Comparison of ENCODE assay signal across 1 cellular context in the genomic region with DNA sequence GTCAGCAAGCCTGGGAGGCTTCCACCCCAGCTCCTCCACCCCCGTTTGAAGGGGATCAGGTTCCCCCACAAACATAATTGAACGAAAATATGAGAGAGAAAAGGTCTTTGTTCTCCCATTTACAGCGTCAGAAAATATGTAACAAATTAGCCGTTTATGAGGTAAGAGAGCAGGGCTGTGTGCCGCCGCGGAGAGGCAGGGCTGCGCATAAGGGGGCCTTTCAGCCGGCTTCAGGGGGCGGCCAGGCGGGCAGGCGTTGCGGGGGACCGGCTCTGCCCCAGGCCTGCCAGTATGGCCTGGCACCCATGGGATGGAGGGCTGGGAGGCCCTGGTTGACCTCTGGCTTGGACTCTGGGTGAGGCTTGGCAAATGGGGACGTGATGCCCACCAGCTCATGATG.
TF ChIP-seq lines count a peak whose summit lies in the region.

No MANE protein-coding gene starts in this region.

TF ChIP-seq in GM23338, 12 proteins besides CTCF, POLR2A, EP300 and RAD21 (continued from another document):
- TF ChIP-seq, protein P1, sequence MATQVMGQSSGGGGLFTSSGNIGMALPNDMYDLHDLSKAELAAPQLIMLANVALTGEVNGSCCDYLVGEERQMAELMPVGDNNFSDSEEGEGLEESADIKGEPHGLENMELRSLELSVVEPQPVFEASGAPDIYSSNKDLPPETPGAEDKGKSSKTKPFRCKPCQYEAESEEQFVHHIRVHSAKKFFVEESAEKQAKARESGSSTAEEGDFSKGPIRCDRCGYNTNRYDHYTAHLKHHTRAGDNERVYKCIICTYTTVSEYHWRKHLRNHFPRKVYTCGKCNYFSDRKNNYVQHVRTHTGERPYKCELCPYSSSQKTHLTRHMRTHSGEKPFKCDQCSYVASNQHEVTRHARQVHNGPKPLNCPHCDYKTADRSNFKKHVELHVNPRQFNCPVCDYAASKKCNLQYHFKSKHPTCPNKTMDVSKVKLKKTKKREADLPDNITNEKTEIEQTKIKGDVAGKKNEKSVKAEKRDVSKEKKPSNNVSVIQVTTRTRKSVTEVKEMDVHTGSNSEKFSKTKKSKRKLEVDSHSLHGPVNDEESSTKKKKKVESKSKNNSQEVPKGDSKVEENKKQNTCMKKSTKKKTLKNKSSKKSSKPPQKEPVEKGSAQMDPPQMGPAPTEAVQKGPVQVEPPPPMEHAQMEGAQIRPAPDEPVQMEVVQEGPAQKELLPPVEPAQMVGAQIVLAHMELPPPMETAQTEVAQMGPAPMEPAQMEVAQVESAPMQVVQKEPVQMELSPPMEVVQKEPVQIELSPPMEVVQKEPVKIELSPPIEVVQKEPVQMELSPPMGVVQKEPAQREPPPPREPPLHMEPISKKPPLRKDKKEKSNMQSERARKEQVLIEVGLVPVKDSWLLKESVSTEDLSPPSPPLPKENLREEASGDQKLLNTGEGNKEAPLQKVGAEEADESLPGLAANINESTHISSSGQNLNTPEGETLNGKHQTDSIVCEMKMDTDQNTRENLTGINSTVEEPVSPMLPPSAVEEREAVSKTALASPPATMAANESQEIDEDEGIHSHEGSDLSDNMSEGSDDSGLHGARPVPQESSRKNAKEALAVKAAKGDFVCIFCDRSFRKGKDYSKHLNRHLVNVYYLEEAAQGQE (IDR thresholded peaks at IDR 0.05; ENCODE audit: unreplicated experiment) = no peak
- no peak for TF ChIP-seq EZH2 (IDR thresholded peaks at IDR 0.05; ENCODE audit: low read depth, unreplicated experiment)
- TF ChIP-seq NANOG (IDR thresholded peaks at IDR 0.05; ENCODE audit: borderline replicate concordance) = no peak
- TF ChIP-seq EZH2phosphoT487 (IDR thresholded peaks at IDR 0.05; ENCODE audit: unreplicated experiment) = no peak
- TF ChIP-seq CREB1 (CRISPR knock-in tag; IDR thresholded peaks at IDR 0.05; ENCODE audit: low read depth) = no peak
- no peak for TF ChIP-seq STAT1 (IDR thresholded peaks at IDR 0.05; ENCODE audit: unreplicated experiment)
- no peak for TF ChIP-seq ZNF114 (CRISPR knock-in tag; IDR thresholded peaks at IDR 0.05)
- TF ChIP-seq JUNB (IDR thresholded peaks at IDR 0.05; ENCODE audit: unreplicated experiment) = no peak
- TF ChIP-seq, protein P2, sequence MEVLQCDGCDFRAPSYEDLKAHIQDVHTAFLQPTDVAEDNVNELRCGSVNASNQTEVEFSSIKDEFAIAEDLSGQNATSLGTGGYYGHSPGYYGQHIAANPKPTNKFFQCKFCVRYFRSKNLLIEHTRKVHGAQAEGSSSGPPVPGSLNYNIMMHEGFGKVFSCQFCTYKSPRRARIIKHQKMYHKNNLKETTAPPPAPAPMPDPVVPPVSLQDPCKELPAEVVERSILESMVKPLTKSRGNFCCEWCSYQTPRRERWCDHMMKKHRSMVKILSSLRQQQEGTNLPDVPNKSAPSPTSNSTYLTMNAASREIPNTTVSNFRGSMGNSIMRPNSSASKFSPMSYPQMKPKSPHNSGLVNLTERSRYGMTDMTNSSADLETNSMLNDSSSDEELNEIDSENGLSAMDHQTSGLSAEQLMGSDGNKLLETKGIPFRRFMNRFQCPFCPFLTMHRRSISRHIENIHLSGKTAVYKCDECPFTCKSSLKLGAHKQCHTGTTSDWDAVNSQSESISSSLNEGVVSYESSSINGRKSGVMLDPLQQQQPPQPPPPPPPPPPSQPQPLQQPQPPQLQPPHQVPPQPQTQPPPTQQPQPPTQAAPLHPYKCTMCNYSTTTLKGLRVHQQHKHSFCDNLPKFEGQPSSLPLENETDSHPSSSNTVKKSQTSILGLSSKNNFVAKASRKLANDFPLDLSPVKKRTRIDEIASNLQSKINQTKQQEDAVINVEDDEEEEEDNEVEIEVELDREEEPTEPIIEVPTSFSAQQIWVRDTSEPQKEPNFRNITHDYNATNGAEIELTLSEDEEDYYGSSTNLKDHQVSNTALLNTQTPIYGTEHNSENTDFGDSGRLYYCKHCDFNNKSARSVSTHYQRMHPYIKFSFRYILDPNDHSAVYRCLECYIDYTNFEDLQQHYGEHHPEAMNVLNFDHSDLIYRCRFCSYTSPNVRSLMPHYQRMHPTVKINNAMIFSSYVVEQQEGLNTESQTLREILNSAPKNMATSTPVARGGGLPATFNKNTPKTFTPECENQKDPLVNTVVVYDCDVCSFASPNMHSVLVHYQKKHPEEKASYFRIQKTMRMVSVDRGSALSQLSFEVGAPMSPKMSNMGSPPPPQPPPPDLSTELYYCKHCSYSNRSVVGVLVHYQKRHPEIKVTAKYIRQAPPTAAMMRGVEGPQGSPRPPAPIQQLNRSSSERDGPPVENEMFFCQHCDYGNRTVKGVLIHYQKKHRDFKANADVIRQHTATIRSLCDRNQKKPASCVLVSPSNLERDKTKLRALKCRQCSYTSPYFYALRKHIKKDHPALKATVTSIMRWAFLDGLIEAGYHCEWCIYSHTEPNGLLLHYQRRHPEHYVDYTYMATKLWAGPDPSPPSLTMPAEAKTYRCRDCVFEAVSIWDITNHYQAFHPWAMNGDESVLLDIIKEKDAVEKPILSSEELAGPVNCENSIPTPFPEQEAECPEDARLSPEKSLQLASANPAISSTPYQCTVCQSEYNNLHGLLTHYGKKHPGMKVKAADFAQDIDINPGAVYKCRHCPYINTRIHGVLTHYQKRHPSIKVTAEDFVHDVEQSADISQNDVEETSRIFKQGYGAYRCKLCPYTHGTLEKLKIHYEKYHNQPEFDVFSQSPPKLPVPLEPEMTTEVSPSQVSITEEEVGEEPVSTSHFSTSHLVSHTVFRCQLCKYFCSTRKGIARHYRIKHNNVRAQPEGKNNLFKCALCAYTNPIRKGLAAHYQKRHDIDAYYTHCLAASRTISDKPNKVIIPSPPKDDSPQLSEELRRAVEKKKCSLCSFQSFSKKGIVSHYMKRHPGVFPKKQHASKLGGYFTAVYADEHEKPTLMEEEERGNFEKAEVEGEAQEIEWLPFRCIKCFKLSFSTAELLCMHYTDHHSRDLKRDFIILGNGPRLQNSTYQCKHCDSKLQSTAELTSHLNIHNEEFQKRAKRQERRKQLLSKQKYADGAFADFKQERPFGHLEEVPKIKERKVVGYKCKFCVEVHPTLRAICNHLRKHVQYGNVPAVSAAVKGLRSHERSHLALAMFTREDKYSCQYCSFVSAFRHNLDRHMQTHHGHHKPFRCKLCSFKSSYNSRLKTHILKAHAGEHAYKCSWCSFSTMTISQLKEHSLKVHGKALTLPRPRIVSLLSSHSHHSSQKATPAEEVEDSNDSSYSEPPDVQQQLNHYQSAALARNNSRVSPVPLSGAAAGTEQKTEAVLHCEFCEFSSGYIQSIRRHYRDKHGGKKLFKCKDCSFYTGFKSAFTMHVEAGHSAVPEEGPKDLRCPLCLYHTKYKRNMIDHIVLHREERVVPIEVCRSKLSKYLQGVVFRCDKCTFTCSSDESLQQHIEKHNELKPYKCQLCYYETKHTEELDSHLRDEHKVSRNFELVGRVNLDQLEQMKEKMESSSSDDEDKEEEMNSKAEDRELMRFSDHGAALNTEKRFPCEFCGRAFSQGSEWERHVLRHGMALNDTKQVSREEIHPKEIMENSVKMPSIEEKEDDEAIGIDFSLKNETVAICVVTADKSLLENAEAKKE (CRISPR knock-in tag; IDR thresholded peaks at IDR 0.05) = no peak
- TF ChIP-seq ZNF331 (CRISPR knock-in tag; IDR thresholded peaks at IDR 0.05; ENCODE audit: low read depth) = no peak
